Comparison of ENCODE assay signal across 1 cellular context in the genomic region with DNA sequence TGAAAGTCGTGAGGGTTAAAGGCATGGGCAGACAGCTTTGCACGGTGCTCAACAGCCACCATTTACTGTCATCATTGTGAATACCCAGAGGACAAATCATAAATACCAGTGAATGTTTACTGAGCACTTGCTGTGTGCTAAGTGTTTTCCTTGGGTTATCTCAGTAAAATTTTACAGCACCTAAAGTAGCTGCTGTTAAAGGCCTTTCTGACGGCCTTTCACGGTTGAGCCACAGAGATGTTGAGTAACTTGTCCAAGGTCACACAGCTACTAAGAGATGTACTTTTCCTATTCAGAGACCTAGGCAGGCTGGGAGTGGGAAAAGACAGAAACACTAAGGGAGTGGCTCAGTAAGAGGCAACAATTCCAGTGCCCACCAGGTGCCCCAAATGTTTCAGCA.
A peak's percentile ranks its signal among the peaks of the same experiment; 100 is the strongest.
TF ChIP-seq lines count a peak whose summit lies in the region.

No MANE protein-coding gene starts in this region.

TF ChIP-seq in HepG2, 621 proteins besides CTCF, POLR2A, EP300 and RAD21:
- no peak for TF ChIP-seq ZNF891 (CRISPR knock-in tag; IDR thresholded peaks at IDR 0.05)
- no peak for TF ChIP-seq MYC (CRISPR knock-in tag; IDR thresholded peaks at IDR 0.05; ENCODE audit: borderline replicate concordance)
- no peak for TF ChIP-seq CREBL2 (CRISPR knock-in tag; IDR thresholded peaks at IDR 0.05; ENCODE audit: borderline replicate concordance)
- TF ChIP-seq CHD2 (IDR thresholded peaks at IDR 0.05; ENCODE audit: low read depth, low read length): no peak
- TF ChIP-seq ZNF768 (CRISPR knock-in tag; IDR thresholded peaks at IDR 0.05): peak; percentile 54; the same call in 1 of the 2 replicates
